In genomic region chr15:77621847-77622211, GRCh38 we compare ENCODE assay signal across 19 cellular contexts. TPM values are rescaled to one million over a fixed set of nuclear protein-coding genes. Genes with fewer than 3 reads are reported as not detected.
DNase-seq lines count a peak whose midpoint lies in the region; FAIRE-seq and TF ChIP-seq lines count a peak whose summit lies in the region.
"Had no signal": no experiment of that assay in that cellular context is flagged by ENCODE, and none has a peak within 500 bp of the region (broad histone marks: within the 10 kb centered on the region; RNA-seq: fewer than 3 reads in every experiment).

No MANE protein-coding gene starts in this region.

- H3K79me1 ChIP-seq in mesendoderm (ENCODE audit: low read length), result no peaks in the 10 kb centered on the region

- TF ChIP-seq POLR2A in transverse colon (IDR thresholded peaks at IDR 0.05), result no peak
- TF ChIP-seq POLR2A in prostate gland (IDR thresholded peaks at IDR 0.05), result no peak

- TF ChIP-seq EP300 in transverse colon (IDR thresholded peaks at IDR 0.05; ENCODE audit: low read depth), result no peak

- in situ Hi-C loops in transverse colon (cut with MboI; ENCODE audit: low pct_ligation_motif_present in 1 of 4, low pct_unique_long_range_greater_than_20kb in 1 of 4, low sequenced_read_pairs in 3 of 4), result no loop called here

- H3K79me2 ChIP-seq in mesendoderm (ENCODE audit: control insufficient read depth, insufficient read depth, low read length), result no peaks in the 10 kb centered on the region

- H3K23ac ChIP-seq in mesendoderm (ENCODE audit: low read length), result no peak overlapping the region

- H3K4me2 ChIP-seq in mesendoderm (ENCODE audit: low read length), result no peak overlapping the region
- H3K4me2 ChIP-seq: PC-9 had no signal

- TF ChIP-seq CTCF in cardiac muscle cell (IDR thresholded peaks at IDR 0.05; ENCODE audit: low read depth, low read length) (no peak), right atrium auricular region (IDR thresholded peaks at IDR 0.05) (no peak), transverse colon (IDR thresholded peaks at IDR 0.05) (no peak), prostate gland (IDR thresholded peaks at IDR 0.05) (no peak)

- H3K36me3 ChIP-seq in cardiac muscle cell, result no peaks in the 10 kb centered on the region
- no peaks in the 10 kb centered on the region for H3K36me3 ChIP-seq in right atrium auricular region
- H3K36me3 ChIP-seq in mesendoderm (ENCODE audit: control insufficient read depth, insufficient read depth, low read length), result no peaks in the 10 kb centered on the region
- H3K36me3 ChIP-seq in transverse colon, result no peaks in the 10 kb centered on the region
- no peaks in the 10 kb centered on the region for H3K36me3 ChIP-seq in prostate gland
- H3K36me3 ChIP-seq: HAP-1 had no signal

- H3K9ac ChIP-seq in mesendoderm (ENCODE audit: low read length), result no peak overlapping the region

- H3K9me3 ChIP-seq in cardiac muscle cell (ENCODE audit: low read depth) (no peaks in the 10 kb centered on the region), right atrium auricular region (no peaks in the 10 kb centered on the region), transverse colon (no peaks in the 10 kb centered on the region), prostate gland (no peaks in the 10 kb centered on the region)
- H3K9me3 ChIP-seq: HAP-1 had no signal

- no peak overlapping the region for H3K4ac ChIP-seq in mesendoderm (ENCODE audit: low read depth, low read length)

- H3K4me1 ChIP-seq in cardiac muscle cell (ENCODE audit: low read depth) (peaks cover 56% of the 10 kb centered on the region), right atrium auricular region (peaks cover 0 to 18% of the 10 kb centered on the region in 2 donors), mesendoderm (ENCODE audit: control insufficient read depth, low read depth, low read length) (peaks cover 9% of the 10 kb centered on the region), transverse colon (no peaks in the 10 kb centered on the region), prostate gland (replicated peaks) (no peaks in the 10 kb centered on the region)

- no peak overlapping the region for H3K18ac ChIP-seq in mesendoderm (ENCODE audit: low read length)

- H3K4me3 ChIP-seq in cardiac muscle cell (no peak overlapping the region), right atrium auricular region (no peak overlapping the region), mesendoderm (ENCODE audit: low read length) (no peak overlapping the region), transverse colon (no peak overlapping the region), prostate gland (no peak overlapping the region)
- H3K4me3 ChIP-seq: HAP-1, PC-9 had no signal

- no peak overlapping the region for H2BK15ac ChIP-seq in mesendoderm (replicated peaks; ENCODE audit: low read depth)

- no peak for FAIRE-seq in HTR-8/SVneo (lab: Jason Lieb, UNC)

- WGBS in mesendoderm (ENCODE audit: extremely low coverage, insufficient coverage, low lambda C conversion rate), result no CpG with 5 or more reads among the region's 16 CpGs
- 81 to 92% methylated on average over 6 to 16 of the region's 16 CpGs for WGBS in transverse colon (ENCODE audit: low coverage in 1 of 2), 2 donors
- WGBS in prostate gland, result 85% methylated on average over 16 of the region's 16 CpGs

- H2BK120ac ChIP-seq in mesendoderm (ENCODE audit: low read depth, low read length), result no peak overlapping the region

- DNase-seq in cardiac muscle cell (ENCODE audit: low read depth in 1 of 2, low spot score in 1 of 2) (no peak), right atrium auricular region (ENCODE audit: low spot score) (no peak), mesendoderm (no peak), transverse colon (peak; percentile 5), prostate gland (ENCODE audit: low spot score) (no peak), hippocampal formation (lab: John Stamatoyannopoulos, UW) (no peak), HTR-8/SVneo (ENCODE audit: insufficient read length, low spot score) (no peak)
- DNase-seq: 8988T; C1 segment of cervical spinal cord; COR-L47; NCI-H146; NCI-H2081 treated with DMSO at 0.1 percent for 48 hours; NCI-H345; NCI-H526 treated with DMSO at 0.1 percent for 48 hours; NK-92 treated with Interleukin-12 subunit alpha and Interleukin-12 subunit beta, amount 100 ng/mL, for 24 hours; PC-9; SHP77 treated with DMSO at 0.1 percent for 48 hours had no signal

- H2BK5ac ChIP-seq in mesendoderm (ENCODE audit: low read length), result no peak overlapping the region

- intact Hi-C loops in transverse colon (cut with DNase I; ENCODE audit: low total_unique reads) (no loop called here), prostate gland (cut with DNase I) (no loop called here)

- H2AK5ac ChIP-seq in mesendoderm (ENCODE audit: low read length), result no peak overlapping the region

- H3K27me3 ChIP-seq in cardiac muscle cell, result no peaks in the 10 kb centered on the region
- no peaks in the 10 kb centered on the region for H3K27me3 ChIP-seq in right atrium auricular region
- H3K27me3 ChIP-seq in mesendoderm (ENCODE audit: insufficient read depth, low read length, poor library complexity), result no peaks in the 10 kb centered on the region
- H3K27me3 ChIP-seq in transverse colon, result no peaks in the 10 kb centered on the region
- H3K27me3 ChIP-seq in prostate gland (replicated peaks; ENCODE audit: insufficient read depth), result no peaks in the 10 kb centered on the region

- peak overlapping the region; percentile 65 for H3K56ac ChIP-seq in mesendoderm (ENCODE audit: low read length)

- no peak overlapping the region for H4K8ac ChIP-seq in mesendoderm (ENCODE audit: low read depth, low read length)

- H3K27ac ChIP-seq in cardiac muscle cell (peak overlapping the region; percentile 95), right atrium auricular region (no peak overlapping the region), angular gyrus (ENCODE audit: low read depth, low read length) (peak overlapping the region; percentile 22), mesendoderm (ENCODE audit: low read depth, low read length) (no peak overlapping the region), transverse colon (no peak overlapping the region), prostate gland (no peak overlapping the region)
- H3K27ac ChIP-seq: PC-9 had no signal

- H4K5ac ChIP-seq in mesendoderm (ENCODE audit: low read length), result no peak overlapping the region

RNA-seq across cellular contexts. Expression of gene LINGO1, which starts 10.9 kb away (rescaled TPM):
- total RNA-seq in cardiac muscle cell (21.8 and 31.8 TPM in 2 replicates), right atrium auricular region (1 to 10 TPM; 7.0 to 9.4 TPM), transverse colon (under 1 TPM in 2 of 4 donors, not detected in 2; 0.27 to 0.95 TPM), prostate gland (10 to 100 TPM in 1 of 2 donors, 1 to 10 TPM in 1; 2.9 to 10.2 TPM)
- polyA plus RNA-seq in cardiac muscle cell, result 37.0 and 75.4 TPM in 2 replicates
- 5.0 TPM for polyA plus RNA-seq in mesendoderm (2013, experiment 1 of 2)
- 4.7 TPM for polyA plus RNA-seq in mesendoderm (2013, experiment 2 of 2)
- total RNA-seq: PC-9 had no signal

Comparison
In these comparisons a context has a peak if more than half of its experiments do, and no peak if none do; other contexts are left out.
1. H3K27ac ChIP-seq: peak in cardiac muscle cell (single experiment) and angular gyrus (single experiment); none in right atrium auricular region (0 of 2), mesendoderm (single experiment), transverse colon (0 of 4) and prostate gland (0 of 2).